In the genomic region with DNA sequence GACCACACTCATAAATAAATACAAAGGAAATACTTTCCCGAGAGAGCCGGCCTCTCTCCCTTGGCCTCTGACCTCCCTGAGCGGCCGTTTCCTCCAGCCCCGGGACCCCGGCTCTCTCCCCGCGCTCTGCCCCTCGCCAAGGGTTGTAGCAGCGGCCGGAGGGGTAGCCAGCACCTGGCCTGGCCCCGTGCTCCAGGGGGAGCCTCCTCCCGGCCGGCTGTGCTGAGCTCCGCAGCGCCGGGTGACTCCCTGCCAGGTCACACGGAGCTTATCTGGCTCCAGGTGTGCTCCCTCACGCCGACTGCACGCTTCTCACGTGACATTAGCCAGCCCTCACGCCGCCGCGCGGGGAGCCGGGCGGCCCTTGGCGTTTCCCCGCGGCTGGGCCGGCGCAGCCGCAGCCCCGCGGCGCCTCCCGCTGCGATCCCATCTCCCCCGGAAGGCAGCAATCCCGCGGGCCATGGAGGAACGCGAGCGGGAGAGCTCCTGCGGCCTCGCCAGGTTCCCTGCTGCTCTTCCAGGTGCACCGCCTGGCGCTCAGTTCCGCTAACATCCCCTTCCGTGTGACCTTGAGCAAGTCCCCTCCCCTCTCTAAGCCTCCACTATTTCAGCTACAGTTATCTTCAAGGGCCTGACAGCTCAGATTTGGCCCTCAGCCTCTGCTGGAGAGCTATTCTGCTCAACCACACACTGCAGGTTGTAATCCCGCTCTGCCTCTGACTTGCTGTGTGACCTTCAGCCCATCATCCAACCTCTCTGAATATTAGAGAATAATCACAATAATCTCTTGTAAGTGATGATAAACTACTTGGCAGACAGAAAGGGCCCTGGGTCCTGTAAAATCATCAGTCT, we compare ENCODE assay signal across 8 cellular contexts. TPM values are rescaled to one million over a fixed set of nuclear protein-coding genes. Genes with fewer than 3 reads are reported as not detected.
DNase-seq lines count a peak whose midpoint lies in the region; ATAC-seq lines count a peak whose summit lies in the region.

No MANE protein-coding gene starts in this region.

- H3K9me3 Mint-ChIP-seq in stimulated activated naive B cell treated with anti-CD40 and anti-IgM and Interleukin-4, amounts not matched to agents 10 μg/mL and 1 μg/mL and 100 μg/mL, for 72 hours, result no peaks in the 10 kb centered on the region

- peaks cover 32 to 48% of the 10 kb centered on the region in 2 donors for H3K4me1 Mint-ChIP-seq in stimulated activated naive B cell treated with anti-CD40 and anti-IgM and Interleukin-4, amounts not matched to agents 10 μg/mL and 1 μg/mL and 100 μg/mL, for 72 hours

- peak overlapping the region; percentile 88 for H3K27ac Mint-ChIP-seq in stimulated activated naive B cell treated with anti-CD40 and anti-IgM and Interleukin-4, amounts not matched to agents 10 μg/mL and 1 μg/mL and 100 μg/mL, for 72 hours

- peak overlapping the region; percentile 64 for H3K4me3 ChIP-seq in effector memory CD4-positive, alpha-beta T cell (ENCODE audit: insufficient read depth, low read depth, low read length, poor library complexity, severe bottlenecking)
- peak overlapping the region; percentile 35 for H3K4me3 ChIP-seq in mesodermal cell (ENCODE audit: extremely low read depth, insufficient read depth, low read length, poor library complexity, severe bottlenecking)

- peak overlapping the region; percentile 73 for H3K27ac ChIP-seq in effector memory CD4-positive, alpha-beta T cell (ENCODE audit: insufficient read depth, low read length, poor library complexity, severe bottlenecking)
- H3K27ac ChIP-seq in mesodermal cell (ENCODE audit: low read depth, low read length, severe bottlenecking), result peak overlapping the region; percentile 62

- no peaks in the 10 kb centered on the region for H3K36me3 ChIP-seq in effector memory CD4-positive, alpha-beta T cell (ENCODE audit: control insufficient read depth, insufficient read depth, low read length)
- H3K36me3 ChIP-seq in mesodermal cell (ENCODE audit: control insufficient read depth, insufficient read depth, low read length), result peaks cover 6% of the 10 kb centered on the region

- no peaks in the 10 kb centered on the region for H3K36me3 Mint-ChIP-seq in stimulated activated naive B cell treated with anti-CD40 and anti-IgM and Interleukin-4, amounts not matched to agents 10 μg/mL and 1 μg/mL and 100 μg/mL, for 72 hours

- H3K9me3 ChIP-seq in effector memory CD4-positive, alpha-beta T cell (ENCODE audit: control insufficient read depth, low read length), result no peaks in the 10 kb centered on the region
- H3K9me3 ChIP-seq in mesodermal cell (ENCODE audit: control insufficient read depth, low read length), result no peaks in the 10 kb centered on the region

- H3K4me3 Mint-ChIP-seq in stimulated activated naive B cell treated with anti-CD40 and anti-IgM and Interleukin-4, amounts not matched to agents 10 μg/mL and 1 μg/mL and 100 μg/mL, for 72 hours, result peak overlapping the region; percentile 87 to 92

- peak; percentile 48 for DNase-seq in D341Med (ENCODE audit: low spot score)
- peak; percentile 68 to 81 for DNase-seq in NCI-H524 (lab: John Stamatoyannopoulos, UW)
- DNase-seq in activated CD4-positive, alpha-beta T cell treated with anti-CD3 and anti-CD28 coated beads, Interleukin-2, amount 50 U/mL, for 48 hours, result peak; percentile 65 to 69
- peak; percentile 39 to 49 (median 45) for DNase-seq in effector memory CD4-positive, alpha-beta T cell
- peak; percentile 30 for DNase-seq in stimulated activated naive B cell treated with anti-CD40 and anti-IgM and Interleukin-4, amounts not matched to agents 10 μg/mL and 1 μg/mL and 100 μg/mL, for 72 hours

- peaks cover 5 to 11% of the 10 kb centered on the region in 2 donors for H3K27me3 Mint-ChIP-seq in stimulated activated naive B cell treated with anti-CD40 and anti-IgM and Interleukin-4, amounts not matched to agents 10 μg/mL and 1 μg/mL and 100 μg/mL, for 72 hours

- ATAC-seq in HG02763 (IDR thresholded peaks at IDR 0.05; ENCODE audit: unreplicated experiment) (peak; percentile 41), GM19324 (IDR thresholded peaks at IDR 0.05; ENCODE audit: low FRiP score, unreplicated experiment) (no peak)
- ATAC-seq in stimulated activated naive B cell treated with anti-CD40 and anti-IgM and Interleukin-4, amounts not matched to agents 10 μg/mL and 1 μg/mL and 100 μg/mL, for 72 hours (replicated peaks), result peak; percentile 65 to 69

- H3K4me1 ChIP-seq in effector memory CD4-positive, alpha-beta T cell (ENCODE audit: control insufficient read depth, insufficient read depth, low read length, poor library complexity, severe bottlenecking), result peaks cover 7% of the 10 kb centered on the region
- H3K4me1 ChIP-seq in mesodermal cell (ENCODE audit: control insufficient read depth, insufficient read depth, low read length, poor library complexity, severe bottlenecking), result peaks cover 30% of the 10 kb centered on the region

- H3K27me3 ChIP-seq in effector memory CD4-positive, alpha-beta T cell (replicated peaks; ENCODE audit: control insufficient read depth, insufficient read depth, low read length, poor library complexity, severe bottlenecking), result no peaks in the 10 kb centered on the region

- WGBS in mesodermal cell (ENCODE audit: insufficient coverage in 2 of 2), 2 experiments, result 3 to 4% methylated on average over 52 to 53 of the region's 53 CpGs

RNA-seq across cellular contexts. Expression of gene MYO18A, which starts 3.5 kb away (rescaled TPM):
- polyA plus RNA-seq in mesodermal cell (2013, experiment 1 of 2), result 37.5 TPM
- polyA plus RNA-seq in mesodermal cell (2013, experiment 2 of 2), result 23.9 TPM
